Comparison of ENCODE assay signal across 25 cellular contexts in genomic region chr14:41810362-41810761, GRCh38.
A peak's percentile ranks its signal among the peaks of the same experiment; 100 is the strongest.
DNase-seq lines count a peak whose midpoint lies in the region; ATAC-seq, FAIRE-seq and TF ChIP-seq lines count a peak whose summit lies in the region.
"Had no signal": no experiment of that assay in that cellular context is flagged by ENCODE, and none has a peak within 500 bp of the region (broad histone marks: within the 10 kb centered on the region; RNA-seq: fewer than 3 reads in every experiment).

No MANE protein-coding gene starts in this region.

- H3K79me1 ChIP-seq in IMR-90 (ENCODE audit: low read depth in 1 of 2, low read length in 2 of 2): no peaks in the 10 kb centered on the region
- H3K79me1 ChIP-seq in H1 (ENCODE audit: low read depth, low read length): no peaks in the 10 kb centered on the region

- TF ChIP-seq CTCF in IMR-90 (conservative IDR thresholded peaks at IDR 0.05; ENCODE audit: low read depth, low read length): no peak
- TF ChIP-seq CTCF in H1 (IDR thresholded peaks at IDR 0.05; ENCODE audit: control extremely low read depth in 1 of 3, insufficient read depth in 1 of 3, low read depth in 1 of 3, low read length in 3 of 3): no peak
- no peak for TF ChIP-seq CTCF in Peyer's patch (IDR thresholded peaks at IDR 0.05)

- DNase-seq in IMR-90 (no peak), Karpas-422 (no peak), H1 (ENCODE audit: low read depth in 1 of 2, low spot score in 2 of 2) (no peak), Peyer's patch (no peak), small intestine (no peak)
- DNase-seq: 8988T; ACHN; BE2C; C1 segment of cervical spinal cord; CD4-positive, alpha-beta memory T cell; CD4-positive, CD25-positive, alpha-beta regulatory T cell; CD8-positive, alpha-beta memory T cell; COR-L47; DMS 273 treated with DMSO at 0.1 percent for 48 hours; DMS153; DMS53; DMS79; DND-41; EL; GDM1 had no signal

- H3K56ac ChIP-seq in IMR-90 (ENCODE audit: extremely low read depth, insufficient read depth, low read length): no peak overlapping the region
- no peak overlapping the region for H3K56ac ChIP-seq in H1 (replicated peaks; ENCODE audit: insufficient read length, low read depth, low read length)

- no peak overlapping the region for H2BK5ac ChIP-seq in IMR-90 (ENCODE audit: low read depth, low read length, poor library complexity, severe bottlenecking)
- H2BK5ac ChIP-seq in H1 (ENCODE audit: low read depth, low read length): no peak overlapping the region

- ATAC-seq in IMR-90 (ENCODE audit: low read depth): no peak
- ATAC-seq: GM12878 had no signal

- no peak for FAIRE-seq in H1 (lab: Jason Lieb, UNC)
- no peak for FAIRE-seq in small intestine (lab: Jason Lieb, UNC)
- FAIRE-seq: A204.1, GM12878, GM12892, GM18507 had no signal

- no peak overlapping the region for H2BK12ac ChIP-seq in H1 (ENCODE audit: low read depth, low read length)

- H2AFZ ChIP-seq in IMR-90 (replicated peaks; ENCODE audit: low read length, poor library complexity) (no peak overlapping the region), Karpas-422 (ENCODE audit: low read length) (peak overlapping the region; percentile 85), H1 (ENCODE audit: low read length) (no peak overlapping the region)

- dilution Hi-C loops in IMR-90 (cut with HindIII; ENCODE audit: low sequenced_read_pairs, unreplicated experiment): no loop called here

- H3K27ac ChIP-seq in IMR-90 (ENCODE audit: insufficient read depth, low read length) (no peak overlapping the region), Karpas-422 (ENCODE audit: low read length) (no peak overlapping the region), H1 (ENCODE audit: low read depth, low read length) (no peak overlapping the region), Peyer's patch (no peak overlapping the region), small intestine (ENCODE audit: low read depth in 1 of 2, low read length in 1 of 2) (no peak overlapping the region)
- H3K27ac ChIP-seq: BLaER1 had no signal

- no TSS peak for BruUV-seq in IMR-90 (replicated peaks; lab: Mats Ljungman, UMichigan)

- H3K18ac ChIP-seq in IMR-90 (ENCODE audit: low read depth, low read length) (no peak overlapping the region), H1 (ENCODE audit: extremely low read depth, low read length) (no peak overlapping the region)

- H3K79me2 ChIP-seq in Karpas-422 (ENCODE audit: low read length) (no peaks in the 10 kb centered on the region), H1 (ENCODE audit: control insufficient read depth in 1 of 2, insufficient read depth in 2 of 2, low read length in 2 of 2) (no peaks in the 10 kb centered on the region)

- H2AK5ac ChIP-seq in IMR-90 (ENCODE audit: low read depth, low read length) (no peak overlapping the region), H1 (ENCODE audit: low read depth, low read length) (no peak overlapping the region)

- no peak overlapping the region for H4K8ac ChIP-seq in IMR-90 (ENCODE audit: low read depth in 2 of 2, low read length in 2 of 2)
- H4K8ac ChIP-seq in H1 (ENCODE audit: extremely low read depth, insufficient read depth, low read length): no peak overlapping the region

- intact Hi-C loops in IMR-90 (cut with micrococcal nuclease): no loop called here

- H3K9me3 ChIP-seq in IMR-90 (ENCODE audit: control insufficient read depth, insufficient read depth, low read length) (no peaks in the 10 kb centered on the region), Karpas-422 (ENCODE audit: low read length) (no peaks in the 10 kb centered on the region), H1 (ENCODE audit: insufficient read depth in 2 of 2, low read depth in 1 of 2, low read length in 1 of 2) (no peaks in the 10 kb centered on the region), Peyer's patch (no peaks in the 10 kb centered on the region), small intestine (ENCODE audit: control insufficient read depth, low read depth) (no peaks in the 10 kb centered on the region)
- H3K9me3 ChIP-seq: BE2C, BLaER1 had no signal

- no peaks in the 10 kb centered on the region for H3K23me2 ChIP-seq in H1 (ENCODE audit: low read depth, low read length)

- in situ Hi-C loops in IMR-90 (cut with MboI; ENCODE audit: low sequenced_read_pairs): no loop called here

- H3K27me3 ChIP-seq in IMR-90 (ENCODE audit: control insufficient read depth, insufficient read depth, low read length): no peaks in the 10 kb centered on the region
- H3K27me3 ChIP-seq in Karpas-422 (ENCODE audit: low read length): no peaks in the 10 kb centered on the region
- no peaks in the 10 kb centered on the region for H3K27me3 ChIP-seq in H1 (replicated peaks in 1 of 4; ENCODE audit: control insufficient read depth in 3 of 4, extremely low read depth in 1 of 4, insufficient read depth in 3 of 4, low read length in 3 of 4)
- no peaks in the 10 kb centered on the region for H3K27me3 ChIP-seq in Peyer's patch
- H3K27me3 ChIP-seq in small intestine (ENCODE audit: control insufficient read depth in 2 of 2, insufficient read depth in 2 of 2, low read length in 2 of 2): no peaks in the 10 kb centered on the region
- H3K27me3 ChIP-seq: BE2C, BLaER1 had no signal

- H3K9ac ChIP-seq in IMR-90 (ENCODE audit: low read depth, low read length) (no peak overlapping the region), Karpas-422 (ENCODE audit: low read length) (no peak overlapping the region), H1 (replicated peaks in 1 of 4; ENCODE audit: extremely low read depth in 1 of 4, low read depth in 3 of 4, low read length in 3 of 4) (no peak overlapping the region)
- H3K9ac ChIP-seq: BLaER1 had no signal

- H4K91ac ChIP-seq in IMR-90 (ENCODE audit: insufficient read depth, low read depth, low read length) (no peak overlapping the region), H1 (replicated peaks; ENCODE audit: insufficient read length, low read length) (no peak overlapping the region)

- no peak overlapping the region for H3K14ac ChIP-seq in IMR-90 (replicated peaks; ENCODE audit: low read depth, low read length)
- no peak overlapping the region for H3K14ac ChIP-seq in H1 (ENCODE audit: insufficient read length)

- no peak overlapping the region for H3K4ac ChIP-seq in IMR-90 (ENCODE audit: low read depth, low read length)
- H3K4ac ChIP-seq in H1 (replicated peaks; ENCODE audit: insufficient read length, low read depth, low read length): no peak overlapping the region

- H4K20me1 ChIP-seq in IMR-90 (ENCODE audit: insufficient read depth, low read length) (no peaks in the 10 kb centered on the region), Karpas-422 (ENCODE audit: insufficient read depth, low read depth, low read length) (no peaks in the 10 kb centered on the region), H1 (replicated peaks in 1 of 2; ENCODE audit: control insufficient read depth in 1 of 2, insufficient read depth in 2 of 2, low read length in 2 of 2) (no peaks in the 10 kb centered on the region)
- H4K20me1 ChIP-seq: BLaER1 had no signal

- no peaks in the 10 kb centered on the region for H3K9me2 ChIP-seq in Karpas-422 (replicated peaks; ENCODE audit: insufficient read depth, low read length)

- H2AK9ac ChIP-seq in IMR-90 (replicated peaks; ENCODE audit: low read depth, low read length, poor library complexity): no peak overlapping the region

- H4K5ac ChIP-seq in IMR-90 (ENCODE audit: low read depth, low read length) (no peak overlapping the region), H1 (ENCODE audit: insufficient read length, low read depth, low read length) (no peak overlapping the region)

- TF ChIP-seq POLR2A in IMR-90 (IDR thresholded peaks at IDR 0.05; ENCODE audit: low read depth, low read length) (no peak), H1 (IDR thresholded peaks at IDR 0.05; ENCODE audit: control extremely low read depth in 1 of 2, low read depth in 2 of 2, low read length in 2 of 2) (no peak), Peyer's patch (IDR thresholded peaks at IDR 0.05) (no peak)

- no CpG with 5 or more reads among the region's 1 CpG for WGBS in IMR-90 (ENCODE audit: extremely low coverage in 2 of 2, insufficient read length in 1 of 2), 2 experiments
- WGBS in H1 (ENCODE audit: extremely low coverage in 1 of 2, insufficient coverage in 1 of 2, insufficient read length in 1 of 2, insufficient replicate concordance in 2 of 2, low coverage in 1 of 2, low lambda C conversion rate in 2 of 2, missing lambda C conversion rate in 1 of 2), 2 experiments: 92% methylated on average over 1 of the region's 1 CpG; no CpG with 5 or more reads in 1 of the 2 experiments
- 30 to 72% (median 53%) methylated on average over 1 of the region's 1 CpG for WGBS in small intestine, 3 donors

- TF ChIP-seq EP300 in H1 (IDR thresholded peaks at IDR 0.05; ENCODE audit: borderline replicate concordance in 1 of 2, low read depth in 2 of 2, low read length in 2 of 2): no peak

- H3K23ac ChIP-seq in IMR-90 (ENCODE audit: low read depth, low read length): no peak overlapping the region
- H3K23ac ChIP-seq in H1 (ENCODE audit: insufficient read length): no peak overlapping the region

- H2BK20ac ChIP-seq in IMR-90 (ENCODE audit: low read depth, low read length): no peak overlapping the region
- H2BK20ac ChIP-seq in H1 (ENCODE audit: low read length): no peak overlapping the region

- H2BK15ac ChIP-seq in IMR-90 (ENCODE audit: low read depth, low read length) (no peak overlapping the region), H1 (ENCODE audit: low read length) (no peak overlapping the region)

- no peak for TF ChIP-seq RAD21 in IMR-90 (IDR thresholded peaks at IDR 0.05; ENCODE audit: low read length)
- TF ChIP-seq RAD21 in H1 (IDR thresholded peaks at IDR 0.05 in 1 of 2, conservative IDR thresholded peaks at IDR 0.05 in 1 of 2; ENCODE audit: low read depth in 2 of 2, low read length in 2 of 2): no peak

- H2BK120ac ChIP-seq in IMR-90 (ENCODE audit: low read depth, low read length) (no peak overlapping the region), H1 (replicated peaks; ENCODE audit: low read depth, low read length) (no peak overlapping the region)

- H3K4me3 ChIP-seq in IMR-90 (ENCODE audit: insufficient read depth, low read depth, low read length): no peak overlapping the region
- no peak overlapping the region for H3K4me3 ChIP-seq in Karpas-422 (ENCODE audit: low read length)
- H3K4me3 ChIP-seq in H1 (ENCODE audit: extremely low read depth in 1 of 4, insufficient read depth in 2 of 4, low read depth in 3 of 4, low read length in 4 of 4): no peak overlapping the region
- H3K4me3 ChIP-seq in Peyer's patch: no peak overlapping the region
- H3K4me3 ChIP-seq in small intestine (ENCODE audit: low read depth in 1 of 2, low read length in 2 of 2): no peak overlapping the region
- H3K4me3 ChIP-seq: BLaER1, GM12878 had no signal

- H3K36me3 ChIP-seq in IMR-90 (ENCODE audit: control insufficient read depth, insufficient read depth, low read length): no peaks in the 10 kb centered on the region
- no peaks in the 10 kb centered on the region for H3K36me3 ChIP-seq in Karpas-422 (ENCODE audit: insufficient read depth, low read length)
- no peaks in the 10 kb centered on the region for H3K36me3 ChIP-seq in H1 (ENCODE audit: control insufficient read depth in 2 of 4, insufficient read depth in 4 of 4, low read length in 3 of 4)
- no peaks in the 10 kb centered on the region for H3K36me3 ChIP-seq in Peyer's patch
- no peaks in the 10 kb centered on the region for H3K36me3 ChIP-seq in small intestine (ENCODE audit: control insufficient read depth in 2 of 2, insufficient read depth in 2 of 2, low read length in 2 of 2)
- H3K36me3 ChIP-seq: BE2C, BLaER1 had no signal

- H3K4me1 ChIP-seq in IMR-90 (ENCODE audit: control insufficient read depth, insufficient read depth, low read length): no peaks in the 10 kb centered on the region
- H3K4me1 ChIP-seq in Karpas-422 (ENCODE audit: low read length): no peaks in the 10 kb centered on the region
- H3K4me1 ChIP-seq in H1 (replicated peaks in 1 of 4; ENCODE audit: control insufficient read depth in 3 of 4, insufficient read depth in 4 of 4, low read length in 3 of 4): no peaks in the 10 kb centered on the region
- H3K4me1 ChIP-seq in Peyer's patch: no peaks in the 10 kb centered on the region
- H3K4me1 ChIP-seq in small intestine (ENCODE audit: control insufficient read depth in 2 of 2, insufficient read depth in 1 of 2, low read depth in 1 of 2, low read length in 1 of 2): no peaks in the 10 kb centered on the region
- H3K4me1 ChIP-seq: BE2C, BLaER1 had no signal

- H3K4me2 ChIP-seq in IMR-90 (ENCODE audit: low read depth, low read length): no peak overlapping the region
- H3K4me2 ChIP-seq in Karpas-422 (ENCODE audit: low read depth, low read length, poor library complexity, severe bottlenecking): no peak overlapping the region
- H3K4me2 ChIP-seq in H1 (ENCODE audit: insufficient read depth in 1 of 2, low read depth in 2 of 2, low read length in 2 of 2): no peak overlapping the region
- H3K4me2 ChIP-seq: BLaER1 had no signal

- CTCF ChIA-PET in IMR-90 (lab: Yijun Ruan, JAX): no interaction called here
- CTCF ChIA-PET in H1 (lab: Charles Lee; ENCODE audit: partially characterized antibody): no interaction called here

- no peaks in the 10 kb centered on the region for H3K9me1 ChIP-seq in IMR-90 (ENCODE audit: insufficient read depth, low read length)

- POLR2A ChIA-PET in IMR-90 (lab: Charles Lee; ENCODE audit: unreplicated experiment) (no interaction called here), H1 (lab: Charles Lee; ENCODE audit: partially characterized antibody) (no interaction called here)
